In genomic region chr3:129026728-129027543, GRCh38 we compare ENCODE assay signal across 9 cellular contexts. TPM values are rescaled to one million over a fixed set of nuclear protein-coding genes. Genes with fewer than 3 reads are reported as not detected.
A peak's percentile ranks its signal among the peaks of the same experiment; 100 is the strongest.
DNase-seq lines count a peak whose midpoint lies in the region; ATAC-seq, FAIRE-seq and TF ChIP-seq lines count a peak whose summit lies in the region.
"Had no signal": no experiment of that assay in that cellular context is flagged by ENCODE, and none has a peak within 500 bp of the region (broad histone marks: within the 10 kb centered on the region; RNA-seq: fewer than 3 reads in every experiment).

No MANE protein-coding gene starts in this region.

- ATAC-seq in CD4-positive, alpha-beta T cell (ENCODE audit: poor library complexity), result peak; percentile 99
- peak; percentile 99 for ATAC-seq in GM19395 (IDR thresholded peaks at IDR 0.05; ENCODE audit: unreplicated experiment)
- peak; percentile 90 for ATAC-seq in HG03558 (IDR thresholded peaks at IDR 0.05; ENCODE audit: extremely low read depth, unreplicated experiment)

- H3K56ac ChIP-seq in H1 (replicated peaks; ENCODE audit: insufficient read length, low read depth, low read length) (no peak overlapping the region), mesendoderm (ENCODE audit: low read length) (peak overlapping the region; percentile 73)

- H3K4me3 ChIP-seq in H1 (ENCODE audit: extremely low read depth in 1 of 4, insufficient read depth in 2 of 4, low read depth in 3 of 4, low read length in 4 of 4), result peak overlapping the region in 3 of 4 experiments; percentile 11 to 52 (median 14); a peak in 6 of 8 replicates
- no peak overlapping the region for H3K4me3 ChIP-seq in mesendoderm (ENCODE audit: low read length)

- WGBS in H1 (ENCODE audit: extremely low coverage in 1 of 2, insufficient coverage in 1 of 2, insufficient read length in 1 of 2, insufficient replicate concordance in 2 of 2, low coverage in 1 of 2, low lambda C conversion rate in 2 of 2, missing lambda C conversion rate in 1 of 2), 2 experiments, result 21% methylated on average over 44 of the region's 54 CpGs; no CpG with 5 or more reads in 1 of the 2 experiments
- WGBS in mesendoderm (ENCODE audit: extremely low coverage, insufficient coverage, low lambda C conversion rate), result no CpG with 5 or more reads among the region's 54 CpGs

- H4K8ac ChIP-seq in H1 (ENCODE audit: extremely low read depth, insufficient read depth, low read length) (peak overlapping the region; percentile 63), mesendoderm (ENCODE audit: low read depth, low read length) (peak overlapping the region; percentile 30)

- H3K36me3 ChIP-seq in H1 (ENCODE audit: control insufficient read depth in 2 of 4, insufficient read depth in 4 of 4, low read length in 3 of 4) (no peaks in the 10 kb centered on the region), mesendoderm (ENCODE audit: control insufficient read depth, insufficient read depth, low read length) (no peaks in the 10 kb centered on the region)

- no peak for TF ChIP-seq POLR2A in H1 (IDR thresholded peaks at IDR 0.05; ENCODE audit: control extremely low read depth in 1 of 2, low read depth in 2 of 2, low read length in 2 of 2)

- H3K27me3 ChIP-seq in CD4-positive, alpha-beta T cell (ENCODE audit: control insufficient read depth, insufficient read depth, low read length), result no peaks in the 10 kb centered on the region
- peaks cover 5 to 23% (median 19%) of the 10 kb centered on the region in 4 experiments for H3K27me3 ChIP-seq in H1 (replicated peaks in 1 of 4; ENCODE audit: control insufficient read depth in 3 of 4, extremely low read depth in 1 of 4, insufficient read depth in 3 of 4, low read length in 3 of 4)
- H3K27me3 ChIP-seq in mesendoderm (ENCODE audit: insufficient read depth, low read length, poor library complexity), result no peaks in the 10 kb centered on the region

- FAIRE-seq in H1 (lab: Jason Lieb, UNC), result no peak

- no peak overlapping the region for H2BK5ac ChIP-seq in H1 (ENCODE audit: low read depth, low read length)
- H2BK5ac ChIP-seq in mesendoderm (ENCODE audit: low read length), result no peak overlapping the region

- no peaks in the 10 kb centered on the region for H3K36me3 Mint-ChIP-seq in CD4-positive, alpha-beta T cell (ENCODE audit: low read depth)

- TF ChIP-seq RAD21 in H1 (IDR thresholded peaks at IDR 0.05 in 1 of 2, conservative IDR thresholded peaks at IDR 0.05 in 1 of 2; ENCODE audit: low read depth in 2 of 2, low read length in 2 of 2), result peak in 1 of 2 experiments; percentile 28; a peak in 2 of 4 replicates

- peak overlapping the region; percentile 80; the same call in 1 of the 2 replicates for H2BK12ac ChIP-seq in H1 (ENCODE audit: low read depth, low read length)

- no peaks in the 10 kb centered on the region for H3K79me1 ChIP-seq in H1 (ENCODE audit: low read depth, low read length)
- H3K79me1 ChIP-seq in mesendoderm (ENCODE audit: low read length), result no peaks in the 10 kb centered on the region

- H3K27ac ChIP-seq in CD4-positive, alpha-beta T cell (ENCODE audit: low read depth, low read length), result peak overlapping the region; percentile 83
- H3K27ac ChIP-seq in H1 (ENCODE audit: low read depth, low read length), result no peak overlapping the region
- H3K27ac ChIP-seq in mesendoderm (ENCODE audit: low read depth, low read length), result no peak overlapping the region

- no peak overlapping the region for H2AK5ac ChIP-seq in H1 (ENCODE audit: low read depth, low read length)
- no peak overlapping the region for H2AK5ac ChIP-seq in mesendoderm (ENCODE audit: low read length)

- H3K23ac ChIP-seq in H1 (ENCODE audit: insufficient read length) (no peak overlapping the region), mesendoderm (ENCODE audit: low read length) (no peak overlapping the region)

- no peak overlapping the region for H3K4ac ChIP-seq in H1 (replicated peaks; ENCODE audit: insufficient read length, low read depth, low read length)
- H3K4ac ChIP-seq in mesendoderm (ENCODE audit: low read depth, low read length), result no peak overlapping the region

- H3K9me3 ChIP-seq in CD4-positive, alpha-beta T cell (ENCODE audit: control insufficient read depth, low read length), result no peaks in the 10 kb centered on the region
- H3K9me3 ChIP-seq in H1 (ENCODE audit: insufficient read depth in 2 of 2, low read depth in 1 of 2, low read length in 1 of 2), result no peaks in the 10 kb centered on the region

- H3K4me1 Mint-ChIP-seq in CD4-positive, alpha-beta T cell (ENCODE audit: low read depth), result peaks cover 18% of the 10 kb centered on the region

- POLR2A ChIA-PET in CD4-positive, alpha-beta T cell (lab: Charles Lee), result interaction anchor here (0.6 to 4.0 kb wide), 20 partner anchors 9 to 289 kb away, joined by 3 to 90 read pairs (median 6); partner anchors contain the start of genes CFAP92, COPG1 and RAB43
- POLR2A ChIA-PET in H1 (lab: Charles Lee; ENCODE audit: partially characterized antibody), result interaction anchor here (0.8 to 1.5 kb wide), 5 partner anchors 10 to 32 kb away, joined by 3 to 4 read pairs (median 3); no protein-coding TSS in a partner anchor

- H3K9me3 Mint-ChIP-seq in CD4-positive, alpha-beta T cell, result no peaks in the 10 kb centered on the region

- no peak overlapping the region for H2BK120ac ChIP-seq in H1 (replicated peaks; ENCODE audit: low read depth, low read length)
- no peak overlapping the region for H2BK120ac ChIP-seq in mesendoderm (ENCODE audit: low read depth, low read length)

- TF ChIP-seq EP300 in H1 (IDR thresholded peaks at IDR 0.05; ENCODE audit: borderline replicate concordance in 1 of 2, low read depth in 2 of 2, low read length in 2 of 2), result no peak

- H3K9ac ChIP-seq in H1 (replicated peaks in 1 of 4; ENCODE audit: extremely low read depth in 1 of 4, low read depth in 3 of 4, low read length in 3 of 4), result no peak overlapping the region
- H3K9ac ChIP-seq in mesendoderm (ENCODE audit: low read length), result peak overlapping the region; percentile 38

- peak; percentile 85 to 92 (median 88) for DNase-seq in CD4-positive, alpha-beta T cell
- DNase-seq in NCI-H82 (lab: John Stamatoyannopoulos, UW) (peak; percentile 96), H1 (ENCODE audit: low read depth in 1 of 2, low spot score in 2 of 2) (peak; percentile 73 to 81), mesendoderm (peak; percentile 95)
- DNase-seq in activated CD8-positive, alpha-beta memory T cell treated with anti-CD3 and anti-CD28 coated beads for 1 hour (ENCODE audit: extremely low read depth in 1 of 2, low read depth in 1 of 2), result peak; percentile 77 to 84
- peak; percentile 82 for DNase-seq in stimulated activated CD8-positive, alpha-beta memory T cell treated with anti-CD3 and anti-CD28 coated beads, Interleukin-12 subunit alpha, Interleukin-12 subunit beta, amount 100 ng/mL, for 4 hours (ENCODE audit: low read depth)

- TF ChIP-seq CTCF in CD4-positive, alpha-beta T cell (IDR thresholded peaks at IDR 0.05), result peak; percentile 82
- peak; percentile 27 to 42 (median 32) for TF ChIP-seq CTCF in H1 (IDR thresholded peaks at IDR 0.05; ENCODE audit: control extremely low read depth in 1 of 3, insufficient read depth in 1 of 3, low read depth in 1 of 3, low read length in 3 of 3)

- peak overlapping the region; percentile 95 for H3K27ac Mint-ChIP-seq in CD4-positive, alpha-beta T cell

- peak overlapping the region; percentile 78 for H3K4me3 Mint-ChIP-seq in CD4-positive, alpha-beta T cell

- H3K4me2 ChIP-seq in H1 (ENCODE audit: insufficient read depth in 1 of 2, low read depth in 2 of 2, low read length in 2 of 2) (peak overlapping the region; percentile 32 to 66; a peak in 3 of 4 replicates), mesendoderm (ENCODE audit: low read length) (peak overlapping the region; percentile 46)

- H2BK20ac ChIP-seq in H1 (ENCODE audit: low read length), result peak overlapping the region; percentile 48; the same call in 1 of the 2 replicates

- H3K18ac ChIP-seq in H1 (ENCODE audit: extremely low read depth, low read length) (peak overlapping the region; percentile 36), mesendoderm (ENCODE audit: low read length) (peak overlapping the region; percentile 15)

- H4K91ac ChIP-seq in H1 (replicated peaks; ENCODE audit: insufficient read length, low read length), result no peak overlapping the region

- H3K14ac ChIP-seq in H1 (ENCODE audit: insufficient read length), result no peak overlapping the region

- no peaks in the 10 kb centered on the region for H3K79me2 ChIP-seq in H1 (ENCODE audit: control insufficient read depth in 1 of 2, insufficient read depth in 2 of 2, low read length in 2 of 2)
- no peaks in the 10 kb centered on the region for H3K79me2 ChIP-seq in mesendoderm (ENCODE audit: control insufficient read depth, insufficient read depth, low read length)

- H3K23me2 ChIP-seq in H1 (ENCODE audit: low read depth, low read length), result no peaks in the 10 kb centered on the region; the same call in 1 of the 2 replicates

- H3K4me1 ChIP-seq in H1 (replicated peaks in 1 of 4; ENCODE audit: control insufficient read depth in 3 of 4, insufficient read depth in 4 of 4, low read length in 3 of 4) (peaks cover 0 to 4% (median 0%) of the 10 kb centered on the region in 4 experiments; a peak in 3 of 7 replicates), mesendoderm (ENCODE audit: control insufficient read depth, low read depth, low read length) (peaks cover 1% of the 10 kb centered on the region)

- H2BK15ac ChIP-seq in H1 (ENCODE audit: low read length), result no peak overlapping the region
- no peak overlapping the region for H2BK15ac ChIP-seq in mesendoderm (replicated peaks; ENCODE audit: low read depth)

- CTCF ChIA-PET in CD4-positive, alpha-beta T cell (lab: Charles Lee), result interaction anchor here (0.6 to 5.2 kb wide), 26 partner anchors 10 to 346 kb away, joined by 3 to 56 read pairs (median 3); partner anchors contain the start of genes CFAP92, ISY1 and RAB43
- CTCF ChIA-PET in H1 (lab: Charles Lee; ENCODE audit: partially characterized antibody), result interaction anchor here (0.6 to 10.0 kb wide), 12 partner anchors 8 to 218 kb away, joined by 3 to 58 read pairs (median 6); partner anchors contain the start of gene EFCC1

- peak overlapping the region; percentile 82; the same call in 1 of the 2 replicates for H2AFZ ChIP-seq in H1 (ENCODE audit: low read length)

- no peaks in the 10 kb centered on the region for H3K27me3 Mint-ChIP-seq in CD4-positive, alpha-beta T cell

- no peaks in the 10 kb centered on the region for H4K20me1 ChIP-seq in H1 (replicated peaks in 1 of 2; ENCODE audit: control insufficient read depth in 1 of 2, insufficient read depth in 2 of 2, low read length in 2 of 2)

- H4K5ac ChIP-seq in H1 (ENCODE audit: insufficient read length, low read depth, low read length), result no peak overlapping the region
- no peak overlapping the region for H4K5ac ChIP-seq in mesendoderm (ENCODE audit: low read length)

- intact Hi-C loops in CD4-positive, alpha-beta T cell (cut with DNase I, micrococcal nuclease), result loop anchor here (1.0 to 2.0 kb wide), 2 partner anchors 11 to 32 kb away; partner anchors contain the start of gene CFAP92 (in 1 of the 2)

RNA-seq across cellular contexts. Expression of gene EFCC1, which starts 25.8 kb away (rescaled TPM):
- total RNA-seq in CD4-positive, alpha-beta T cell, result under 1 TPM; 0.22 to 0.25 TPM
- 0.37 and 0.44 TPM in 2 replicates for total RNA-seq in H1 (2021; fragmentation: NEBNext Ultra II Directional; extraction: Animal tissue kit (Norgen Biotek cat#: 25700))
- polyA plus RNA-seq in H1 (2011; rRNA removed), result 0.14 and 0.30 TPM in 2 replicates
- polyA plus RNA-seq in H1 (2011; cell fraction: cytosol; rRNA removed), result 0.18 TPM
- polyA plus RNA-seq in H1 (2011; cell fraction: nucleus; rRNA removed), result 0.40 TPM
- polyA plus RNA-seq in H1 (2012, experiment 1 of 2), result 0.08 to 0.13 TPM in 2 of 4 replicates, not detected in the others
- polyA plus RNA-seq in H1 (2012, experiment 2 of 2), result 0.10 TPM
- 0.02 TPM for polyA plus RNA-seq in H1 (2013, experiment 1 of 2)
- 0.07 TPM for polyA plus RNA-seq in H1 (2013, experiment 2 of 2)
- 0.32 and 0.41 TPM in 2 replicates for polyA minus RNA-seq in H1 (2011; rRNA and poly(A)+ RNA removed)
- not detected for polyA minus RNA-seq in H1 (2011; cell fraction: cytosol; rRNA and poly(A)+ RNA removed)
- polyA minus RNA-seq in H1 (2011; cell fraction: nucleus; rRNA and poly(A)+ RNA removed), result 0.20 TPM
- not detected for polyA plus RNA-seq in mesendoderm (2013, experiment 1 of 2)
- not detected for polyA plus RNA-seq in mesendoderm (2013, experiment 2 of 2)

RNA-seq across cellular contexts. Expression of gene CFAP92, which starts 33.1 kb away (rescaled TPM):
- total RNA-seq in CD4-positive, alpha-beta T cell, result under 1 TPM; 0.19 to 0.45 TPM
- 2.0 and 2.4 TPM in 2 replicates for total RNA-seq in H1 (2021; fragmentation: NEBNext Ultra II Directional; extraction: Animal tissue kit (Norgen Biotek cat#: 25700))
- polyA plus RNA-seq in H1 (2011; rRNA removed), result 0.77 and 1.2 TPM in 2 replicates
- 0.94 TPM for polyA plus RNA-seq in H1 (2011; cell fraction: cytosol; rRNA removed)
- 1.2 TPM for polyA plus RNA-seq in H1 (2011; cell fraction: nucleus; rRNA removed)
- polyA plus RNA-seq in H1 (2012, experiment 1 of 2), result 1.1 to 1.6 TPM (median 1.2 TPM) in 4 replicates
- 0.60 TPM for polyA plus RNA-seq in H1 (2012, experiment 2 of 2)
- polyA plus RNA-seq in H1 (2013, experiment 1 of 2), result 1.4 TPM
- 1.6 TPM for polyA plus RNA-seq in H1 (2013, experiment 2 of 2)
- polyA minus RNA-seq in H1 (2011; rRNA and poly(A)+ RNA removed), result 1.00 and 1.1 TPM in 2 replicates
- 0.73 TPM for polyA minus RNA-seq in H1 (2011; cell fraction: cytosol; rRNA and poly(A)+ RNA removed)
- 2.2 TPM for polyA minus RNA-seq in H1 (2011; cell fraction: nucleus; rRNA and poly(A)+ RNA removed)
- 0.60 TPM for polyA plus RNA-seq in mesendoderm (2013, experiment 1 of 2)
- polyA plus RNA-seq in mesendoderm (2013, experiment 2 of 2), result 0.38 TPM

RNA-seq across cellular contexts. Expression of gene GP9, which starts 33.6 kb away (rescaled TPM):
- total RNA-seq in CD4-positive, alpha-beta T cell, result not detected
- total RNA-seq in H1 (2021; fragmentation: NEBNext Ultra II Directional; extraction: Animal tissue kit (Norgen Biotek cat#: 25700)), result not detected in 2 replicates
- not detected in 2 replicates for polyA plus RNA-seq in H1 (2011; rRNA removed)
- not detected for polyA plus RNA-seq in H1 (2011; cell fraction: cytosol; rRNA removed)
- not detected for polyA plus RNA-seq in H1 (2011; cell fraction: nucleus; rRNA removed)
- not detected in 4 replicates for polyA plus RNA-seq in H1 (2012, experiment 1 of 2)
- not detected for polyA plus RNA-seq in H1 (2012, experiment 2 of 2)
- polyA plus RNA-seq in H1 (2013, experiment 1 of 2), result not detected
- polyA plus RNA-seq in H1 (2013, experiment 2 of 2), result not detected
- not detected in 2 replicates for polyA minus RNA-seq in H1 (2011; rRNA and poly(A)+ RNA removed)
- polyA minus RNA-seq in H1 (2011; cell fraction: cytosol; rRNA and poly(A)+ RNA removed), result not detected
- polyA minus RNA-seq in H1 (2011; cell fraction: nucleus; rRNA and poly(A)+ RNA removed), result not detected
- polyA plus RNA-seq in mesendoderm (2013, experiment 1 of 2), result not detected
- not detected for polyA plus RNA-seq in mesendoderm (2013, experiment 2 of 2)
- total RNA-seq: glomerular endothelial cell had no signal
